1 cellular context compared by ENCODE assay signal in genomic region chr1:53298163-53298685, GRCh38.
TF ChIP-seq lines count a peak whose summit lies in the region.

No MANE protein-coding gene starts in this region.

TF ChIP-seq in HepG2, 621 proteins besides CTCF, POLR2A, EP300 and RAD21:
- TF ChIP-seq CEBPB (IDR thresholded peaks at IDR 0.05; ENCODE audit: borderline replicate concordance, low read depth, low read length) (0 out of 2 replicates have a peak, but pooled peaks have one; percentile 2), ZNF350 (CRISPR knock-in tag; IDR thresholded peaks at IDR 0.05; ENCODE audit: borderline replicate concordance, low read depth) (no peak), KAT2B (IDR thresholded peaks at IDR 0.05; ENCODE audit: borderline replicate concordance, low read depth, low read length) (no peak)
